19 cellular contexts compared by ENCODE assay signal in the genomic region with DNA sequence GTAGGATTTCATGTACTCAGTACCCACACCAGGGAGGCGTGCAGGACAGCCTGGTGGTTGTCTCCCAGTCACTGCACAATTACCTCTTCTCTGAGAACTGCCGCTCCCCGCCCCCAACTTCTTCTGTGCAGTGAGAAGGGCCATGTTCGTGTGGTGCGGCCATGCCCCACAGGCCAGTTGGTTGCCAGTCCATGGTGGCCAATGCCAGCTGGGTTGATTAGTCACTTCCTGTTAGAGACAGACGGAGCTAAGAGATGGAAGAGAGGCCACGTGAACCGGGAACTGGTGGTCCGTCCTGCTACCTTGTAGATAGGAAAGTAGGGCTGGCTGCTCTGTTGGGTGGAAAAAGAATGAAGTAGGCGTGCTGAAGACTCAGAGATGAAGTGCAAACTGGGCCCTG.
DNase-seq lines count a peak whose midpoint lies in the region; ATAC-seq, FAIRE-seq and TF ChIP-seq lines count a peak whose summit lies in the region.
"Had no signal": no experiment of that assay in that cellular context is flagged by ENCODE, and none has a peak within 500 bp of the region (broad histone marks: within the 10 kb centered on the region; RNA-seq: fewer than 3 reads in every experiment).

No MANE protein-coding gene starts in this region.

- H2AK5ac ChIP-seq in H1 (ENCODE audit: low read depth, low read length), result no peak overlapping the region

- WGBS in H1 (ENCODE audit: extremely low coverage in 1 of 2, insufficient coverage in 1 of 2, insufficient read length in 1 of 2, insufficient replicate concordance in 2 of 2, low coverage in 1 of 2, low lambda C conversion rate in 2 of 2, missing lambda C conversion rate in 1 of 2), 2 experiments, result 87% methylated on average over 9 of the region's 10 CpGs; no CpG with 5 or more reads in 1 of the 2 experiments

- H4K91ac ChIP-seq in H1 (replicated peaks; ENCODE audit: insufficient read length, low read length), result no peak overlapping the region

- H3K36me3 ChIP-seq in H1 (ENCODE audit: control insufficient read depth in 2 of 4, insufficient read depth in 4 of 4, low read length in 3 of 4), result no peaks in the 10 kb centered on the region
- no peaks in the 10 kb centered on the region for H3K36me3 ChIP-seq in MM.1S (replicated peaks; ENCODE audit: insufficient read depth, low read length)
- H3K36me3 ChIP-seq: BLaER1 had no signal

- TF ChIP-seq RAD21 in H1 (IDR thresholded peaks at IDR 0.05 in 1 of 2, conservative IDR thresholded peaks at IDR 0.05 in 1 of 2; ENCODE audit: low read depth in 2 of 2, low read length in 2 of 2), result no peak

- no peaks in the 10 kb centered on the region; a peak in 1 of 7 replicates for H3K4me1 ChIP-seq in H1 (replicated peaks in 1 of 4; ENCODE audit: control insufficient read depth in 3 of 4, insufficient read depth in 4 of 4, low read length in 3 of 4)
- H3K4me1 ChIP-seq in MM.1S (ENCODE audit: low read length), result no peaks in the 10 kb centered on the region
- H3K4me1 ChIP-seq: BLaER1 had no signal

- H4K5ac ChIP-seq in H1 (ENCODE audit: insufficient read length, low read depth, low read length), result no peak overlapping the region

- no peak overlapping the region for H3K18ac ChIP-seq in H1 (ENCODE audit: extremely low read depth, low read length)

- H2BK12ac ChIP-seq in H1 (ENCODE audit: low read depth, low read length), result no peak overlapping the region

- H3F3A ChIP-seq in MM.1S (ENCODE audit: insufficient read depth, low read length), result no peaks in the 10 kb centered on the region

- ATAC-seq in GM21737 (IDR thresholded peaks at IDR 0.05; ENCODE audit: unreplicated experiment) (no peak), GM18502 (IDR thresholded peaks at IDR 0.05; ENCODE audit: poor library complexity, unreplicated experiment) (no peak)

- H3K79me2 ChIP-seq in H1 (ENCODE audit: control insufficient read depth in 1 of 2, insufficient read depth in 2 of 2, low read length in 2 of 2), result no peaks in the 10 kb centered on the region
- H3K79me2 ChIP-seq in MM.1S (ENCODE audit: low read length), result no peaks in the 10 kb centered on the region

- no peaks in the 10 kb centered on the region for H3K27me3 ChIP-seq in H1 (replicated peaks in 1 of 4; ENCODE audit: control insufficient read depth in 3 of 4, extremely low read depth in 1 of 4, insufficient read depth in 3 of 4, low read length in 3 of 4)
- H3K27me3 ChIP-seq in MM.1S (replicated peaks; ENCODE audit: insufficient read depth, low read length), result no peaks in the 10 kb centered on the region
- H3K27me3 ChIP-seq: BLaER1 had no signal

- no peak overlapping the region for H3K56ac ChIP-seq in H1 (replicated peaks; ENCODE audit: insufficient read length, low read depth, low read length)

- no peak for FAIRE-seq in H1 (lab: Jason Lieb, UNC)
- FAIRE-seq: GM18507, HepG2, HTR-8/SVneo had no signal

- H3K14ac ChIP-seq in H1 (ENCODE audit: insufficient read length), result no peak overlapping the region

- H2BK20ac ChIP-seq in H1 (ENCODE audit: low read length), result no peak overlapping the region

- no peak for TF ChIP-seq POLR2A in H1 (IDR thresholded peaks at IDR 0.05; ENCODE audit: control extremely low read depth in 1 of 2, low read depth in 2 of 2, low read length in 2 of 2)

- DNase-seq in DMS53 (lab: John Stamatoyannopoulos, UW), result peak; percentile 8
- DNase-seq in DMS53 treated with DMSO at 0.1 percent for 48 hours (lab: John Stamatoyannopoulos, UW; ENCODE audit: unreplicated experiment), result no peak
- peak; percentile 41 for DNase-seq in CMK (ENCODE audit: low read depth)
- peak; percentile 32 for DNase-seq in M059J (ENCODE audit: low read depth)
- no peak for DNase-seq in H1 (ENCODE audit: low read depth in 1 of 2, low spot score in 2 of 2)
- DNase-seq in MM.1S, result no peak
- DNase-seq: 8988T; AML-193; CD8-positive, alpha-beta memory T cell; DMS153; GOT3; HCEC 1CT; HFFc6 had no signal

- H2BK15ac ChIP-seq in H1 (ENCODE audit: low read length), result no peak overlapping the region

- H3K23ac ChIP-seq in H1 (ENCODE audit: insufficient read length), result no peak overlapping the region

- no peak overlapping the region for H3K4ac ChIP-seq in H1 (replicated peaks; ENCODE audit: insufficient read length, low read depth, low read length)

- no peak overlapping the region for H3K4me2 ChIP-seq in H1 (ENCODE audit: insufficient read depth in 1 of 2, low read depth in 2 of 2, low read length in 2 of 2)
- no peak overlapping the region for H3K4me2 ChIP-seq in MM.1S (ENCODE audit: low read depth, low read length)
- H3K4me2 ChIP-seq: BLaER1 had no signal

- CTCF ChIA-PET in H1 (lab: Charles Lee; ENCODE audit: partially characterized antibody), result no interaction called here

- POLR2A ChIA-PET in H1 (lab: Charles Lee; ENCODE audit: partially characterized antibody), result no interaction called here

- H2BK120ac ChIP-seq in H1 (replicated peaks; ENCODE audit: low read depth, low read length), result no peak overlapping the region

- H3K79me1 ChIP-seq in H1 (ENCODE audit: low read depth, low read length), result no peaks in the 10 kb centered on the region

- no peak for TF ChIP-seq CTCF in H1 (IDR thresholded peaks at IDR 0.05; ENCODE audit: control extremely low read depth in 1 of 3, insufficient read depth in 1 of 3, low read depth in 1 of 3, low read length in 3 of 3)
- TF ChIP-seq CTCF in MM.1S (IDR thresholded peaks at IDR 0.05; ENCODE audit: low read length), result no peak

- no peaks in the 10 kb centered on the region; the same call in 1 of the 2 replicates for H3K23me2 ChIP-seq in H1 (ENCODE audit: low read depth, low read length)

- H3K27ac ChIP-seq in H1 (ENCODE audit: low read depth, low read length), result no peak overlapping the region
- H3K27ac ChIP-seq in MM.1S (ENCODE audit: low read length), result no peak overlapping the region
- H3K27ac ChIP-seq: BLaER1 had no signal

- H2BK5ac ChIP-seq in H1 (ENCODE audit: low read depth, low read length), result no peak overlapping the region

- H3K9me3 ChIP-seq in H1 (ENCODE audit: insufficient read depth in 2 of 2, low read depth in 1 of 2, low read length in 1 of 2) (no peaks in the 10 kb centered on the region), MM.1S (replicated peaks; ENCODE audit: insufficient read depth, low read length) (no peaks in the 10 kb centered on the region)

- no peak overlapping the region for H3K4me3 ChIP-seq in H1 (ENCODE audit: extremely low read depth in 1 of 4, insufficient read depth in 2 of 4, low read depth in 3 of 4, low read length in 4 of 4)
- H3K4me3 ChIP-seq in MM.1S (ENCODE audit: low read length), result no peak overlapping the region
- H3K4me3 ChIP-seq: BLaER1 had no signal

- no peaks in the 10 kb centered on the region for H4K20me1 ChIP-seq in H1 (replicated peaks in 1 of 2; ENCODE audit: control insufficient read depth in 1 of 2, insufficient read depth in 2 of 2, low read length in 2 of 2)
- H4K20me1 ChIP-seq in MM.1S (ENCODE audit: insufficient read depth, low read length), result no peaks in the 10 kb centered on the region
- H4K20me1 ChIP-seq: BLaER1 had no signal

- H3K9me2 ChIP-seq in MM.1S (replicated peaks; ENCODE audit: insufficient read depth, low read length), result no peaks in the 10 kb centered on the region

- H4K8ac ChIP-seq in H1 (ENCODE audit: extremely low read depth, insufficient read depth, low read length), result no peak overlapping the region

- H2AFZ ChIP-seq in H1 (ENCODE audit: low read length) (peak overlapping the region; percentile 81; the same call in 1 of the 2 replicates), MM.1S (ENCODE audit: low read length) (no peak overlapping the region)

- H3K9ac ChIP-seq in H1 (replicated peaks in 1 of 4; ENCODE audit: extremely low read depth in 1 of 4, low read depth in 3 of 4, low read length in 3 of 4) (no peak overlapping the region), MM.1S (ENCODE audit: low read length) (no peak overlapping the region)
- H3K9ac ChIP-seq: BLaER1 had no signal

- no peak for TF ChIP-seq EP300 in H1 (IDR thresholded peaks at IDR 0.05; ENCODE audit: borderline replicate concordance in 1 of 2, low read depth in 2 of 2, low read length in 2 of 2)

TF ChIP-seq in H1, 55 proteins besides CTCF, POLR2A, EP300 and RAD21:
- TF ChIP-seq RBBP5 (IDR thresholded peaks at IDR 0.05; ENCODE audit: borderline replicate concordance, low read depth, low read length) (no peak), EZH2 (IDR thresholded peaks at IDR 0.05; ENCODE audit: low read depth, low read length, severe bottlenecking) (no peak), CBX5 (IDR thresholded peaks at IDR 0.05; ENCODE audit: low read depth, low read length) (no peak), BCL11A (IDR thresholded peaks at IDR 0.05; ENCODE audit: low read depth in 2 of 2, low read length in 2 of 2) (no peak), TAF1 (IDR thresholded peaks at IDR 0.05; ENCODE audit: low read depth, low read length) (no peak), ATF3 (IDR thresholded peaks at IDR 0.05; ENCODE audit: insufficient read depth, low read depth, low read length) (no peak), HDAC6 (IDR thresholded peaks at IDR 0.05; ENCODE audit: low read depth, low read length) (no peak), TEAD4 (IDR thresholded peaks at IDR 0.05; ENCODE audit: low read depth, low read length) (no peak), RXRA (IDR thresholded peaks at IDR 0.05; ENCODE audit: insufficient read depth, low read depth, low read length) (no peak), SP4 (IDR thresholded peaks at IDR 0.05; ENCODE audit: low read length) (no peak), NRF1 (IDR thresholded peaks at IDR 0.05; ENCODE audit: low read depth, low read length) (no peak), EGR1 (IDR thresholded peaks at IDR 0.05; ENCODE audit: borderline replicate concordance, low read depth, low read length) (no peak), YY1 (IDR thresholded peaks at IDR 0.05; ENCODE audit: low read depth, low read length) (no peak), ASH2L (IDR thresholded peaks at IDR 0.05; ENCODE audit: low read length) (no peak), PHF8 (conservative IDR thresholded peaks at IDR 0.05; ENCODE audit: low read depth, low read length) (no peak), GTF2F1 (IDR thresholded peaks at IDR 0.05; ENCODE audit: borderline replicate concordance, low read depth, low read length) (no peak), GABPA (IDR thresholded peaks at IDR 0.05; ENCODE audit: borderline replicate concordance, insufficient read depth, low read length) (no peak), SIRT6 (IDR thresholded peaks at IDR 0.05; ENCODE audit: low read length) (no peak)
TF ChIP-seq in H1: peak in this region for 0.

Comparison
In these comparisons a context has a peak if more than half of its experiments do, and no peak if none do; other contexts are left out.
1. DNase-seq: peak in DMS53 (single experiment), CMK (single experiment) and M059J (single experiment); none in DMS53 treated with DMSO at 0.1 percent for 48 hours (single experiment), H1 (0 of 2) and MM.1S (single experiment).